In the genomic region with DNA sequence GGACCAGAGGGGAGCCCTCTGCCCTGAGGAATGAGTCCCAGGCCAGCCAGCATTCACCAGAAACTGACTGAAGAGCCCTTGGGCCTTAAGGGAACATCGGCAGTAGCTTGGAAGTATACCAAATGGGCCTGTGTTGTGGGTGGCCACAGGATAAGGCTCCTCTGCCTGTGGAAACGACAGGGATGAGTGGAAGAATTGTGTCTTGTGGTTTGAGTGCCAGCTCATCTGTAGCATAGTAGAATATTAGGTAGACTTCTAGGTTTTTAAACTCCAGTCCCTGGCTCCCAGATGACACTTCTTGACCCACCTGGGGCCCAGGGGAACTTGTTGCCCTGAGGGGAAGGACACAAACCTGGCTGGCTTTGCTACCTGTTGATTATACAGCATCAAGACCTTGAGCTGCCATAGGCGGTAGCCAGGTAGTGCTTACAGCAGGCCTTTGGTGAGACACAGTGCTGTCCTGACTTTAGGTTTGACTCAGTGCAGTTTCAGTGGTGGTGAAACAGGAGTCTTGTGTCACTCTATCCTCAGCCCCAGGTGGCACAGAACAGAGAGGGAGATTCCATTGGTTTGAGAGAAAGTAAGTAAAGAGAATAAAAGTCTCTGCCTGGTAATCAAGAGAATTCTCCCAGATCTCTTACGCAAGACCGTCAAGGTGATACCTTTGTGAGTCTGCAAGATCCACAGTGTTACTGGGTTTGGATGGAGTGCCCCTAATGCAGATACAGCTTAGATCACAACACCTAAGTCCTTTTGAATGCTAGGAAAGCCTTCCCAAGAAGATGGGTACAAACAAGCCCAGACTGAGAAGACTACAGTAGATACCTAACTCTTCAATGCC, we compare ENCODE assay signal across 9 cellular contexts. TPM values are rescaled to one million over a fixed set of nuclear protein-coding genes. Genes with fewer than 3 reads are reported as not detected.
DNase-seq lines count a peak whose midpoint lies in the region; ATAC-seq and TF ChIP-seq lines count a peak whose summit lies in the region.
"Had no signal": no experiment of that assay in that cellular context is flagged by ENCODE, and none has a peak within 500 bp of the region (broad histone marks: within the 10 kb centered on the region; RNA-seq: fewer than 3 reads in every experiment).

No MANE protein-coding gene starts in this region.

- peaks cover 2% of the 10 kb centered on the region; the same call in 1 of the 2 replicates for H3K36me3 ChIP-seq in GM06990 (ENCODE audit: control insufficient read depth, insufficient read depth, low read length)
- H3K36me3 ChIP-seq in body of pancreas (replicated peaks in 1 of 2; ENCODE audit: insufficient read depth in 1 of 2, low read depth in 2 of 2) = no peaks in the 10 kb centered on the region

- intact Hi-C loops in body of pancreas (cut with DNase I) = no loop called here

- no peak for TF ChIP-seq POLR2A in body of pancreas (IDR thresholded peaks at IDR 0.05)

- no peaks in the 10 kb centered on the region for H3K27me3 ChIP-seq in GM06990 (replicated peaks; ENCODE audit: control insufficient read depth, insufficient read depth, low read length)
- H3K27me3 ChIP-seq in body of pancreas = no peaks in the 10 kb centered on the region
- H3K27me3 ChIP-seq: BLaER1 treated with 17β-estradiol and CSF1 and Interleukin-3, amounts not matched to agents 10 nM and 100 nM had no signal

- TF ChIP-seq CTCF in GM06990 (IDR thresholded peaks at IDR 0.05; ENCODE audit: insufficient read depth, low read length, poor library complexity, severe bottlenecking) (no peak), body of pancreas (IDR thresholded peaks at IDR 0.05) (no peak)

- peak; percentile 81 for ATAC-seq in GM18867 (IDR thresholded peaks at IDR 0.05; ENCODE audit: unreplicated experiment)
- peak; percentile 68 for ATAC-seq in GM21786 (IDR thresholded peaks at IDR 0.05; ENCODE audit: unreplicated experiment)
- peak; percentile 83 for ATAC-seq in HG03378 (IDR thresholded peaks at IDR 0.05; ENCODE audit: unreplicated experiment)
- ATAC-seq in body of pancreas = no peak

- no peaks in the 10 kb centered on the region for H3K9me3 ChIP-seq in body of pancreas

- H3K4me1 ChIP-seq in body of pancreas = peaks cover 4% of the 10 kb centered on the region

- H3K27ac ChIP-seq in body of pancreas = no peak overlapping the region
- H3K27ac ChIP-seq: BLaER1 treated with 17β-estradiol and CSF1 and Interleukin-3, amounts not matched to agents 10 nM and 100 nM had no signal

- no peak overlapping the region for H3K4me3 ChIP-seq in GM06990 (replicated peaks; ENCODE audit: low read depth, low read length)
- H3K4me3 ChIP-seq in body of pancreas = no peak overlapping the region
- H3K4me3 ChIP-seq: BLaER1 treated with 17β-estradiol and CSF1 and Interleukin-3, amounts not matched to agents 10 nM and 100 nM had no signal

- 92 to 93% methylated on average over 5 of the region's 5 CpGs for WGBS in body of pancreas, 2 donors

- DNase-seq in GM06990 (ENCODE audit: extremely low read depth, insufficient read length) = peak; percentile 70
- no peak for DNase-seq in body of pancreas
- DNase-seq in amniotic stem cell (lab: John Stamatoyannopoulos, UW) = no peak
- no peak for DNase-seq in dermis blood vessel endothelial cell
- no peak for DNase-seq in KG1 (lab: John Stamatoyannopoulos, UW)

RNA-seq across cellular contexts. Expression of gene RABGAP1L, which starts 50.2 kb away (rescaled TPM):
- total RNA-seq in body of pancreas (100 to 1,000 TPM in 1 of 2 donors, 10 to 100 TPM in 1; 51.4 to 124 TPM), dermis blood vessel endothelial cell (36.2 TPM in 2 replicates)
